Comparison of ENCODE assay signal across 7 cellular contexts in the genomic region with DNA sequence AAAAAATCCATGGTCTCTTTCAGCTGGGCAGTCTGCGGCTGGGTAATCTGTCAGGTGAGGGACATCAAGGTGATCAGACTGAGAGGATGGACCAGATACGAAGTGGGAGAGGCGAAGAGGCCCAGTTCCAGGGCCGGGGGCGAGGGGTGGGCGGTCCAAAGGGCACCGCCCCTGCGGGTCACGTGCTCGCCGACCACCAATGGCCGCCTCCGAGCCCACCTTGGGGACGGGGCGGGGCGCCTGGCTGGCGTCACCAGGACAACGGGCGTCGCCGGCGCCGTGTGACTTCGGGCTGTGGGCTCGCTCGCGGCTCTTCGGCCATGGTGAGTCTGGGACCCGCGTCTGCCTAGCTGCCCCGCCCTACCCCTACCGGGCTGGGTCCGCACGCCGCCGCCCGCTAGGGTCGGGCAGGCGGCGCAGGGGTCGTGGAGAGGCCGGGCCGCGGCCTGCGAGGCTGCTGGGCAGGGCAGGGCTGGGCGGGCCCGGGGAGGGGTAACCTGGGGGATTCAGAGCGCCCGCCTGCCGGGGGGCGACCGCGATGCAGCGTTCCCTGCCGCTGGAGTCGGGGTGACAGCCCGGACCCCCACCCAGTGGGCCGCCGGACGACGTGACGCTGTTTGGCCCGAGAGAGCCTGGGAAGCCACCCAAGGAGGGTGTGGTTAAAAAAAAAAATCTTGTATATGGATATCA. TPM values are rescaled to one million over a fixed set of nuclear protein-coding genes. Genes with fewer than 3 reads are reported as not detected.
A peak's percentile ranks its signal among the peaks of the same experiment; 100 is the strongest.
DNase-seq lines count a peak whose midpoint lies in the region; ATAC-seq and TF ChIP-seq lines count a peak whose summit lies in the region.

A gene with protein sequence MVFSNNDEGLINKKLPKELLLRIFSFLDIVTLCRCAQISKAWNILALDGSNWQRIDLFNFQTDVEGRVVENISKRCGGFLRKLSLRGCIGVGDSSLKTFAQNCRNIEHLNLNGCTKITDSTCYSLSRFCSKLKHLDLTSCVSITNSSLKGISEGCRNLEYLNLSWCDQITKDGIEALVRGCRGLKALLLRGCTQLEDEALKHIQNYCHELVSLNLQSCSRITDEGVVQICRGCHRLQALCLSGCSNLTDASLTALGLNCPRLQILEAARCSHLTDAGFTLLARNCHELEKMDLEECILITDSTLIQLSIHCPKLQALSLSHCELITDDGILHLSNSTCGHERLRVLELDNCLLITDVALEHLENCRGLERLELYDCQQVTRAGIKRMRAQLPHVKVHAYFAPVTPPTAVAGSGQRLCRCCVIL (plus strand): TSS at position 250 of the 690 bp plus-strand sequence. CDS start 71 bp downstream, at position 321.

- peak within 1 kb of the TSS; percentile 80 for H3K4me3 ChIP-seq in fibroblast of the aortic adventitia (ENCODE audit: low read depth, low read length)

- no peaks in the 10 kb centered on the region for H3K4me1 Mint-ChIP-seq in natural killer cell
- H3K4me1 Mint-ChIP-seq in type B pancreatic cell (ENCODE audit: unreplicated experiment), result peaks cover 10% of the 10 kb centered on the region

- H3K27ac Mint-ChIP-seq in natural killer cell (no peak within 1 kb of the TSS), type B pancreatic cell (peak within 1 kb of the TSS; percentile 92)

- H3K4me3 Mint-ChIP-seq in natural killer cell (peak within 1 kb of the TSS; percentile 77), type B pancreatic cell (peak within 1 kb of the TSS; percentile 86)

- H3K36me3 Mint-ChIP-seq in natural killer cell (no peaks in the 10 kb centered on the region), type B pancreatic cell (peaks cover 5% of the 10 kb centered on the region)

- peaks cover 18 to 44% of the 10 kb centered on the region in 2 donors for H3K27me3 Mint-ChIP-seq in natural killer cell (ENCODE audit: low read depth in 2 of 2)
- H3K27me3 Mint-ChIP-seq in type B pancreatic cell, result no peaks in the 10 kb centered on the region

- CTCF ChIA-PET in HEK293T (lab: Yijun Ruan, JAX), result interaction anchor here (0.7 kb wide), 2 partner anchors 95 to 207 kb away, joined by 3 to 9 read pairs; no protein-coding TSS in a partner anchor

- peak in 1 of 3 donors; percentile 26 for ATAC-seq in natural killer cell

- no peaks in the 10 kb centered on the region for H3K9me3 Mint-ChIP-seq in natural killer cell
- no peaks in the 10 kb centered on the region for H3K9me3 Mint-ChIP-seq in type B pancreatic cell

- TF ChIP-seq CTCF in fibroblast of the aortic adventitia (IDR thresholded peaks at IDR 0.05; ENCODE audit: insufficient read depth, low read length), result no peak
- TF ChIP-seq CTCF in natural killer cell (IDR thresholded peaks at IDR 0.05), result no peak
- TF ChIP-seq CTCF in type B pancreatic cell (conservative IDR thresholded peaks at IDR 0.05), result peak; percentile 50

- POLR2A ChIA-PET in HEK293T (lab: Yijun Ruan, JAX), result no interaction called here

- intact Hi-C loops in natural killer cell (cut with micrococcal nuclease), result no loop called here

- DNase-seq in GM04504 (ENCODE audit: low read depth) (peak; percentile 22), HEK293T (ENCODE audit: extremely low spot score) (peak; percentile 98), NCI-H2107 treated with DMSO at 0.1 percent for 48 hours (lab: John Stamatoyannopoulos, UW; ENCODE audit: unreplicated experiment) (peak; percentile 26), fibroblast of the aortic adventitia (ENCODE audit: low read depth) (peak; percentile 54), natural killer cell (no peak), type B pancreatic cell (ENCODE audit: extremely low spot score, unreplicated experiment) (peak; percentile 93)
- peak; percentile 73 for DNase-seq in activated CD8-positive, alpha-beta memory T cell treated with anti-CD3 and anti-CD28 coated beads, Interleukin-2, amount 50 U/mL, for 48 hours

TF ChIP-seq in HEK293T, 16 proteins besides CTCF, POLR2A, EP300 and RAD21:
- TF ChIP-seq ARNT (IDR thresholded peaks at IDR 0.05) (no peak), LEF1 (IDR thresholded peaks at IDR 0.05; ENCODE audit: borderline replicate concordance) (no peak), BHLHE40 (IDR thresholded peaks at IDR 0.05; ENCODE audit: borderline replicate concordance) (no peak), SP1 (IDR thresholded peaks at IDR 0.05) (no peak), FOXA1 (IDR thresholded peaks at IDR 0.05) (no peak)
TF ChIP-seq in HEK293T: peak in this region for 0.

RNA-seq across cellular contexts. Expression of the gene that starts here (rescaled TPM):
- total RNA-seq in fibroblast of the aortic adventitia (ENCODE audit: low replicate concordance) (5.1 and 9.7 TPM in 2 replicates), natural killer cell (not detected), type B pancreatic cell (ENCODE audit: low replicate concordance) (21.6 and 22.1 TPM in 2 replicates)
